ENCODE assay signal across 1 cellular context in genomic region chr10:103367782-103368518, GRCh38.
A peak's percentile ranks its signal among the peaks of the same experiment; 100 is the strongest.
TF ChIP-seq lines count a peak whose summit lies in the region.

Gene TAF5, plus strand, starts transcription at chr10:103367976. Its CDS starts 14 bp downstream, at chr10:103367990.

TF ChIP-seq in HepG2, 621 proteins besides CTCF, POLR2A, EP300 and RAD21 (continued from another document and continues in another):
- peak; percentile 67; the same call in 1 of the 2 replicates for TF ChIP-seq GLI4 (CRISPR knock-in tag; IDR thresholded peaks at IDR 0.05; ENCODE audit: borderline replicate concordance)
- peak; percentile 90; the same call in 1 of the 2 replicates for TF ChIP-seq CENPT (CRISPR knock-in tag; IDR thresholded peaks at IDR 0.05; ENCODE audit: low read depth)
- TF ChIP-seq IRF9 (CRISPR knock-in tag; IDR thresholded peaks at IDR 0.05; ENCODE audit: borderline replicate concordance) = peak; percentile 99
- TF ChIP-seq FOXO1 (CRISPR knock-in tag; IDR thresholded peaks at IDR 0.05) = peak; percentile 60
- TF ChIP-seq ZSCAN30 (CRISPR knock-in tag; IDR thresholded peaks at IDR 0.05) = peak; percentile 96
- TF ChIP-seq ZFP62 (CRISPR knock-in tag; IDR thresholded peaks at IDR 0.05) = no peak
- no peak for TF ChIP-seq ZXDC (CRISPR knock-in tag; IDR thresholded peaks at IDR 0.05)
- TF ChIP-seq ZNF75D (CRISPR knock-in tag; IDR thresholded peaks at IDR 0.05; ENCODE audit: borderline replicate concordance) = no peak
- TF ChIP-seq AHR (CRISPR knock-in tag; IDR thresholded peaks at IDR 0.05) = peak; percentile 34; the same call in 1 of the 2 replicates
- TF ChIP-seq SATB2 (CRISPR knock-in tag; IDR thresholded peaks at IDR 0.05) = no peak
- no peak for TF ChIP-seq XBP1 (CRISPR knock-in tag; IDR thresholded peaks at IDR 0.05)
- TF ChIP-seq ZNF18 (CRISPR knock-in tag; IDR thresholded peaks at IDR 0.05; ENCODE audit: insufficient replicate concordance) = peak; percentile 91
- TF ChIP-seq ZNF644 (CRISPR knock-in tag; IDR thresholded peaks at IDR 0.05; ENCODE audit: low read depth) = no peak
- TF ChIP-seq ZNF746 (CRISPR knock-in tag; IDR thresholded peaks at IDR 0.05) = no peak
- TF ChIP-seq ZNF567 (CRISPR knock-in tag; IDR thresholded peaks at IDR 0.05; ENCODE audit: borderline replicate concordance) = peak; percentile 98
- TF ChIP-seq ATF1 (CRISPR knock-in tag; IDR thresholded peaks at IDR 0.05) = no peak
- peak; percentile 90 for TF ChIP-seq KAT7 (CRISPR knock-in tag; IDR thresholded peaks at IDR 0.05; ENCODE audit: borderline replicate concordance)
- no peak for TF ChIP-seq ZNF256 (CRISPR knock-in tag; conservative IDR thresholded peaks at IDR 0.05)
- TF ChIP-seq ZNF773 (CRISPR knock-in tag; IDR thresholded peaks at IDR 0.05; ENCODE audit: borderline replicate concordance) = no peak; the same call in 1 of the 2 replicates
- TF ChIP-seq ZFX (CRISPR knock-in tag; IDR thresholded peaks at IDR 0.05; ENCODE audit: low read depth) = peak; percentile 83
- TF ChIP-seq CEBPG (CRISPR knock-in tag; IDR thresholded peaks at IDR 0.05) = peak; percentile 64
- no peak; the same call in 1 of the 2 replicates for TF ChIP-seq ZNF598 (CRISPR knock-in tag; IDR thresholded peaks at IDR 0.05; ENCODE audit: borderline replicate concordance)
- peak; percentile 98 for TF ChIP-seq ZNF710 (CRISPR knock-in tag; IDR thresholded peaks at IDR 0.05; ENCODE audit: borderline replicate concordance)
- peak; percentile 84 for TF ChIP-seq GABPB1 (CRISPR knock-in tag; IDR thresholded peaks at IDR 0.05)
- peak; percentile 9; the same call in 1 of the 2 replicates for TF ChIP-seq ZNF790 (CRISPR knock-in tag; IDR thresholded peaks at IDR 0.05; ENCODE audit: borderline replicate concordance)
- no peak for TF ChIP-seq GTF3A (CRISPR knock-in tag; conservative IDR thresholded peaks at IDR 0.05)
- TF ChIP-seq NFRKB (IDR thresholded peaks at IDR 0.05) = no peak
- TF ChIP-seq CBFB (CRISPR knock-in tag; IDR thresholded peaks at IDR 0.05) = peak; percentile 71; the same call in 1 of the 2 replicates
- no peak for TF ChIP-seq SNRNP70 (IDR thresholded peaks at IDR 0.05; ENCODE audit: low read depth, low read length)
- peak; percentile 75; the same call in 1 of the 2 replicates for TF ChIP-seq LBX2 (CRISPR knock-in tag; IDR thresholded peaks at IDR 0.05; ENCODE audit: borderline replicate concordance)
- TF ChIP-seq ZNF883 (CRISPR knock-in tag; IDR thresholded peaks at IDR 0.05; ENCODE audit: not compliant biosample characterization) = peak; percentile 73
- TF ChIP-seq E2F1 (CRISPR knock-in tag; IDR thresholded peaks at IDR 0.05) = no peak
- no peak for TF ChIP-seq ZNF296 (CRISPR knock-in tag; conservative IDR thresholded peaks at IDR 0.05)
- no peak for TF ChIP-seq ZNF317 (CRISPR knock-in tag; IDR thresholded peaks at IDR 0.05)
- no peak for TF ChIP-seq ATM (IDR thresholded peaks at IDR 0.05; ENCODE audit: borderline replicate concordance)
- no peak for TF ChIP-seq ZFP36L2 (CRISPR knock-in tag; IDR thresholded peaks at IDR 0.05)
- TF ChIP-seq ZNF350 (CRISPR knock-in tag; IDR thresholded peaks at IDR 0.05; ENCODE audit: borderline replicate concordance, low read depth) = peak; percentile 79
- TF ChIP-seq ZNF703 (CRISPR knock-in tag; IDR thresholded peaks at IDR 0.05; ENCODE audit: borderline replicate concordance) = peak; percentile 54; the same call in 1 of the 2 replicates
- peak; percentile 79; the same call in 1 of the 2 replicates for TF ChIP-seq CCDC6 (CRISPR knock-in tag; IDR thresholded peaks at IDR 0.05)
- TF ChIP-seq EEA1 (CRISPR knock-in tag; IDR thresholded peaks at IDR 0.05; ENCODE audit: borderline replicate concordance) = peak; percentile 96
- TF ChIP-seq DZIP1 (CRISPR knock-in tag; IDR thresholded peaks at IDR 0.05) = peak; percentile 33; the same call in 1 of the 2 replicates
- TF ChIP-seq RBM22 (optimal IDR thresholded peaks at IDR 0.05; ENCODE audit: low read length) = no peak
- TF ChIP-seq GPBP1L1 (CRISPR knock-in tag; IDR thresholded peaks at IDR 0.05) = no peak
- TF ChIP-seq UBTF (CRISPR knock-in tag; IDR thresholded peaks at IDR 0.05) = peak; percentile 99
- peak; percentile 18; the same call in 1 of the 2 replicates for TF ChIP-seq ZNF414 (CRISPR knock-in tag; IDR thresholded peaks at IDR 0.05)
- 0 out of 2 replicates have a peak, but pooled peaks have one; percentile 62 for TF ChIP-seq IRF1 (CRISPR knock-in tag; IDR thresholded peaks at IDR 0.05; ENCODE audit: low read depth)
- no peak for TF ChIP-seq TBP (CRISPR knock-in tag; IDR thresholded peaks at IDR 0.05)
- TF ChIP-seq ZBTB3 (CRISPR knock-in tag; IDR thresholded peaks at IDR 0.05; ENCODE audit: borderline replicate concordance, low read depth) = no peak
- no peak for TF ChIP-seq HNRNPH1 (optimal IDR thresholded peaks at IDR 0.05; ENCODE audit: low read depth, low read length)
- TF ChIP-seq SPEN (CRISPR knock-in tag; IDR thresholded peaks at IDR 0.05; ENCODE audit: low read depth) = peak; percentile 87
